ENCODE assay signal across 29 cellular contexts in the genomic region with DNA sequence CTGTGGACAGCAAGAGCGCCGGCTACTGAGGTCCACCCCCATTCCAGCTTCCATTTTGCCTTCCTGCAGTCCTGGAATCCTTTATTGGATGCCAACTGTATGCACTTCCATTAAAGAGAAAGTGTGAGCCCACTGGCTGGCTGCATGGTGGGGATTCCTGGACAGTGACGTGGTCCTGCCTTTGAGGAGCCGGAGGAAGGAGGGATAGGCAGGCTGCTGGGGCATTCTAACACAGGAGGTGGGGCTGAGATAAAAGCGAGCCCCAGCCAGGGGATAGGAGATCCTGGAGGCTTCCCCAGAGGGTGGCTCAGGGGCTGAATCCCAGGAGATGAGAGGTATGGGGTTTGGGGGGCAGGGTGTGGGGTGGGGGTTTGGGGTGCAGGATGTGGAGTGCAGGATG.
"Had no signal": no experiment of that assay in that cellular context is flagged by ENCODE, and none has a peak within 500 bp of the region (broad histone marks: within the 10 kb centered on the region; RNA-seq: fewer than 3 reads in every experiment).

No MANE protein-coding gene starts in this region.

- H3K9me3 Mint-ChIP-seq: activated CD8-positive, alpha-beta T cell treated with anti-CD3 and anti-CD28 coated beads for 36 hours; activated naive CD4-positive, alpha-beta T cell treated with anti-CD3 and anti-CD28 coated beads for 36 hours had no signal

- H3K4me3 Mint-ChIP-seq: activated CD8-positive, alpha-beta T cell treated with anti-CD3 and anti-CD28 coated beads for 36 hours; activated naive CD4-positive, alpha-beta T cell treated with anti-CD3 and anti-CD28 coated beads for 36 hours; activated T-helper 1 cell treated with anti-CD3 and anti-CD28 coated beads, Interleukin-12 subunit alpha, Interleukin-12 subunit beta, Interleukin-2, Interleukin-4 antibody, amounts not matched to agents 30 ng/mL and 10 ng/mL and 1 ng/mL, durations not matched to agents 14 hours and 24 hours and 36 hours had no signal

- H3K27ac Mint-ChIP-seq: activated CD8-positive, alpha-beta T cell treated with anti-CD3 and anti-CD28 coated beads for 36 hours; activated naive CD4-positive, alpha-beta T cell treated with anti-CD3 and anti-CD28 coated beads for 36 hours; activated naive CD4-positive, alpha-beta T cell treated with anti-CD3 and anti-CD28 coated beads, Interleukin-2, amount 50 U/mL, for 72 hours; activated T-helper 1 cell treated with anti-CD3 and anti-CD28 coated beads, Interleukin-12 subunit alpha, Interleukin-12 subunit beta, Interleukin-2, Interleukin-4 antibody, amounts not matched to agents 30 ng/mL and 10 ng/mL and 1 ng/mL, durations not matched to agents 14 hours and 24 hours and 36 hours had no signal

- ATAC-seq: activated CD8-positive, alpha-beta T cell treated with anti-CD3 and anti-CD28 coated beads for 36 hours; activated naive CD4-positive, alpha-beta T cell treated with anti-CD3 and anti-CD28 coated beads, Interleukin-2, amount 50 U/mL, for 72 hours; body of pancreas; PC-3; SK-N-SH treated with all-trans-retinoic acid at 6 μM for 48 hours had no signal

- DNase-seq: activated CD4-positive, alpha-beta T cell treated with anti-CD3 and anti-CD28 coated beads for 1 hour; activated CD4-positive, alpha-beta T cell treated with anti-CD3 and anti-CD28 coated beads for 48 hours; activated CD4-positive, CD25-positive, alpha-beta regulatory T cell; activated CD8-positive, alpha-beta T cell treated with anti-CD3 and anti-CD28 coated beads for 36 hours; activated gamma-delta T cell treated with Interleukin-2 at 50 U/mL for 16 hours; activated naive CD4-positive, alpha-beta T cell treated with anti-CD3 and anti-CD28 coated beads for 36 hours; activated T-cell treated with anti-CD3 and anti-CD28 coated beads, Interleukin-2, amount 50 U/mL, for 1 hour; adrenal gland; body of pancreas; cerebellar nuclear complex; MV-4-11; NCI-H1092; NCI-H1436 treated with DMSO at 0.1 percent for 48 hours; NCI-H187; NCI-H2029 treated with DMSO at 0.1 percent for 48 hours; NCI-H2107; NCI-H2171; NCI-H510A treated with DMSO at 0.1 percent for 48 hours; NCI-H526 treated with DMSO at 0.1 percent for 48 hours; NCI-H82; PC-3; SIG-M5; T-helper 1 cell; T-helper 2 cell; T1000; WERI-Rb-1 had no signal
